Comparison of ENCODE assay signal across 13 cellular contexts in the genomic region with DNA sequence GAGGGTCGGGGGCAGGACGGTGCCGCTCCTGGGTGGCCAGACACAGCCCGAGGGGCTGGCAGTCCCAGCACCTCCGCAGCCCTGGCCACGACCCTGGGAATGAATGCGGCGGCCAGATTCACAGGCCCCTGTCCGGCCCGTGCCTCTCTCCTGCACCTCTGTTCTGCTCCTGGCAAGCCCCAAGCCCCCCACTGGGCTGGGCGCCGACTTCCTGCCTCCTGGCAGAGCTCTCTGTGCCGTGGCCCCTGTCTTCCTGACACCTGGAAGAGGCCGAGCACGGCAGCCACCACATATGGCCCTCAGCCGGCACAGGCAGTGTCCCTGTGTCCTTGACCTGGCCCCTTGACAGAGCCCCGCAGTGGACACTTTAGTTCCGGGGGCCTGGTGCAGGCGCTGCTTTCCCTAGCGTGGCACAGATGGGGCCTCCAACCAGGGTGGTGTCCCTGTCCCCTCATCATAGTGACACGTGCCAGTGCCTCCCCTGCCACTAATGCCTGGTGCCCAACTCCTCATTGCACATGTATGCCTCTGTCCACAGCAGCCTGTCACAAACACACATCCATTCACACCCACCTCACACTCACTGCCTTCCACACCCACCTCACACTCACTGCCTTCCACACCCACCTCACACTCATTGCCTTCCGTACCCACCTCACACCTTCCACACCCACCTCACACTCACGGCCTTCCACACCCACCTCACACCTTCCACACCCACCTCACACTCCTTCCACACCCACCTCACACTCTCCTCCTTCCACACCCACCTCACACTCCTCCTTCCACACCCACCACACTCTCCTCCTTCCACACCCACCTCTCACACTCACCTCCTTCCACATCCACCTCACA.
A peak's percentile ranks its signal among the peaks of the same experiment; 100 is the strongest.
DNase-seq lines count a peak whose midpoint lies in the region; ATAC-seq and TF ChIP-seq lines count a peak whose summit lies in the region.
"Had no signal": no experiment of that assay in that cellular context is flagged by ENCODE, and none has a peak within 500 bp of the region (broad histone marks: within the 10 kb centered on the region; RNA-seq: fewer than 3 reads in every experiment).

No MANE protein-coding gene starts in this region.

- no peaks in the 10 kb centered on the region for H3K36me3 ChIP-seq in CD8-positive, alpha-beta T cell (ENCODE audit: insufficient read depth, low read length)
- H3K36me3 ChIP-seq in HEK293 (ENCODE audit: control insufficient read depth in 2 of 2, insufficient read depth in 1 of 2, low read length in 2 of 2) = peaks cover 0 to 31% of the 10 kb centered on the region in 2 experiments; a peak in 1 of 3 replicates
- peaks cover 0 to 56% (median 50%) of the 10 kb centered on the region in 3 donors for H3K36me3 ChIP-seq in tibial artery

- no peak overlapping the region for H3K4me3 Mint-ChIP-seq in CD8-positive, alpha-beta T cell
- H3K4me3 Mint-ChIP-seq in activated T-helper 2 cell treated with anti-CD3 and anti-CD28 coated beads, Interferon-gamma antibody, Interleukin-2, Interleukin-4, amounts not matched to agents 10 μg/mL and 5 μg/mL and 100 μg/mL, durations not matched to agents 14 hours and 24 hours and 36 hours (ENCODE audit: low read depth) = no peak overlapping the region
- H3K4me3 Mint-ChIP-seq in natural killer cell treated with Interleukin-12 subunit alpha and Interleukin-12 subunit beta and Interleukin-15 and Interleukin-18, amount 100 ng/mL, for 72 hours = no peak overlapping the region
- H3K4me3 Mint-ChIP-seq: activated naive CD8-positive, alpha-beta T cell; CD14-positive monocyte had no signal

- POLR2A ChIA-PET in CD8-positive, alpha-beta T cell (lab: Charles Lee) = no interaction called here
- POLR2A ChIA-PET in HEK293 (lab: Yijun Ruan, JAX) = no interaction called here

- CTCF ChIA-PET in CD8-positive, alpha-beta T cell (lab: Charles Lee) = interaction anchor here (0.5 to 1.1 kb wide), 2 partner anchors 264 to 558 kb away, joined by 3 read pairs; no protein-coding TSS in a partner anchor
- CTCF ChIA-PET in HEK293 (lab: Yijun Ruan, JAX) = interaction anchor here (0.6 kb wide), 1 partner anchor 133 kb away, joined by 4 read pairs; no protein-coding TSS in a partner anchor

- H3K4me1 Mint-ChIP-seq in CD8-positive, alpha-beta T cell (ENCODE audit: low read depth) = no peaks in the 10 kb centered on the region
- peaks cover 3% of the 10 kb centered on the region for H3K4me1 Mint-ChIP-seq in activated T-helper 2 cell treated with anti-CD3 and anti-CD28 coated beads, Interferon-gamma antibody, Interleukin-2, Interleukin-4, amounts not matched to agents 10 μg/mL and 5 μg/mL and 100 μg/mL, durations not matched to agents 14 hours and 24 hours and 36 hours (ENCODE audit: low read depth)
- H3K4me1 Mint-ChIP-seq in natural killer cell treated with Interleukin-12 subunit alpha and Interleukin-12 subunit beta and Interleukin-15 and Interleukin-18, amount 100 ng/mL, for 72 hours (ENCODE audit: low read depth in 2 of 2) = peaks cover 5 to 28% of the 10 kb centered on the region in 2 donors
- H3K4me1 Mint-ChIP-seq: CD14-positive monocyte had no signal

- peak overlapping the region; percentile 37 for H3K27ac Mint-ChIP-seq in CD8-positive, alpha-beta T cell
- H3K27ac Mint-ChIP-seq in activated T-helper 2 cell treated with anti-CD3 and anti-CD28 coated beads, Interferon-gamma antibody, Interleukin-2, Interleukin-4, amounts not matched to agents 10 μg/mL and 5 μg/mL and 100 μg/mL, durations not matched to agents 14 hours and 24 hours and 36 hours = peak overlapping the region; percentile 76
- peak overlapping the region; percentile 62 to 80 for H3K27ac Mint-ChIP-seq in natural killer cell treated with Interleukin-12 subunit alpha and Interleukin-12 subunit beta and Interleukin-15 and Interleukin-18, amount 100 ng/mL, for 72 hours
- H3K27ac Mint-ChIP-seq: activated naive CD8-positive, alpha-beta T cell had no signal

- H3K27me3 ChIP-seq in CD8-positive, alpha-beta T cell (ENCODE audit: insufficient read depth, low read length) = no peaks in the 10 kb centered on the region
- no peaks in the 10 kb centered on the region for H3K27me3 ChIP-seq in tibial artery

- H3K36me3 Mint-ChIP-seq in CD8-positive, alpha-beta T cell = peaks cover 59% of the 10 kb centered on the region
- H3K36me3 Mint-ChIP-seq in activated T-helper 2 cell treated with anti-CD3 and anti-CD28 coated beads, Interferon-gamma antibody, Interleukin-2, Interleukin-4, amounts not matched to agents 10 μg/mL and 5 μg/mL and 100 μg/mL, durations not matched to agents 14 hours and 24 hours and 36 hours (ENCODE audit: low read depth) = peaks cover 58% of the 10 kb centered on the region
- peaks cover 6% of the 10 kb centered on the region for H3K36me3 Mint-ChIP-seq in natural killer cell treated with Interleukin-12 subunit alpha and Interleukin-12 subunit beta and Interleukin-15 and Interleukin-18, amount 100 ng/mL, for 72 hours

- H3K27me3 Mint-ChIP-seq in CD8-positive, alpha-beta T cell (ENCODE audit: low read depth) = no peaks in the 10 kb centered on the region
- H3K27me3 Mint-ChIP-seq in activated T-helper 2 cell treated with anti-CD3 and anti-CD28 coated beads, Interferon-gamma antibody, Interleukin-2, Interleukin-4, amounts not matched to agents 10 μg/mL and 5 μg/mL and 100 μg/mL, durations not matched to agents 14 hours and 24 hours and 36 hours (ENCODE audit: low read depth) = no peaks in the 10 kb centered on the region
- H3K27me3 Mint-ChIP-seq in natural killer cell treated with Interleukin-12 subunit alpha and Interleukin-12 subunit beta and Interleukin-15 and Interleukin-18, amount 100 ng/mL, for 72 hours = no peaks in the 10 kb centered on the region
- H3K27me3 Mint-ChIP-seq: activated naive CD8-positive, alpha-beta T cell had no signal

- no peak overlapping the region for H3K4me3 ChIP-seq in CD8-positive, alpha-beta T cell (ENCODE audit: low read depth, low read length)
- H3K4me3 ChIP-seq in HEK293 (ENCODE audit: low read depth, low read length) = no peak overlapping the region
- H3K4me3 ChIP-seq in tibial artery = no peak overlapping the region
- H3K4me3 ChIP-seq: coronary artery had no signal

- DNase-seq in CD8-positive, alpha-beta T cell = no peak
- no peak for DNase-seq in activated T-helper 2 cell treated with anti-CD3 and anti-CD28 coated beads, Interferon-gamma antibody, Interleukin-2, Interleukin-4, amounts not matched to agents 10 μg/mL and 5 μg/mL and 100 μg/mL, durations not matched to agents 14 hours and 24 hours and 36 hours (ENCODE audit: low spot score)
- no peak for DNase-seq in natural killer cell treated with Interleukin-12 subunit alpha and Interleukin-12 subunit beta and Interleukin-15 and Interleukin-18, amount 100 ng/mL, for 72 hours (ENCODE audit: low spot score)
- no peak for DNase-seq in tibial artery
- DNase-seq in glomerular visceral epithelial cell (ENCODE audit: extremely low spot score) = no peak
- DNase-seq in ACHN = no peak
- DNase-seq: mesendoderm had no signal

- intact Hi-C loops in CD8-positive, alpha-beta T cell (cut with DNase I, micrococcal nuclease) = no loop called here
- intact Hi-C loops in activated T-helper 2 cell treated with anti-CD3 and anti-CD28 coated beads, Interferon-gamma antibody, Interleukin-2, Interleukin-4, amounts not matched to agents 10 μg/mL and 5 μg/mL and 100 μg/mL, durations not matched to agents 14 hours and 24 hours and 36 hours (cut with micrococcal nuclease) = no loop called here
- intact Hi-C loops in tibial artery (cut with DNase I; ENCODE audit: low total_unique reads) = no loop called here

- ATAC-seq in CD8-positive, alpha-beta T cell = no peak
- peak; percentile 36 to 40 for ATAC-seq in natural killer cell treated with Interleukin-12 subunit alpha and Interleukin-12 subunit beta and Interleukin-15 and Interleukin-18, amount 100 ng/mL, for 72 hours
- ATAC-seq in HG02885 (IDR thresholded peaks at IDR 0.05; ENCODE audit: poor library complexity, unreplicated experiment) = no peak

- in situ Hi-C loops in ACHN (cut with HindIII; ENCODE audit: low pct_ligation_motif_present, low pct_unique_long_range_greater_than_20kb, low sequenced_read_pairs) = no loop called here

- no peaks in the 10 kb centered on the region for H3K9me3 Mint-ChIP-seq in CD8-positive, alpha-beta T cell
- H3K9me3 Mint-ChIP-seq in activated T-helper 2 cell treated with anti-CD3 and anti-CD28 coated beads, Interferon-gamma antibody, Interleukin-2, Interleukin-4, amounts not matched to agents 10 μg/mL and 5 μg/mL and 100 μg/mL, durations not matched to agents 14 hours and 24 hours and 36 hours = no peaks in the 10 kb centered on the region
- no peaks in the 10 kb centered on the region for H3K9me3 Mint-ChIP-seq in natural killer cell treated with Interleukin-12 subunit alpha and Interleukin-12 subunit beta and Interleukin-15 and Interleukin-18, amount 100 ng/mL, for 72 hours
- H3K9me3 Mint-ChIP-seq: CD14-positive monocyte had no signal

- H3K27ac ChIP-seq in CD8-positive, alpha-beta T cell (ENCODE audit: low read depth, low read length) = no peak overlapping the region
- H3K27ac ChIP-seq in HEK293 (ENCODE audit: extremely low read depth, low read depth, low read length) (no peak overlapping the region), tibial artery (no peak overlapping the region)
- H3K27ac ChIP-seq: coronary artery, KMS-11 had no signal

- H3K9me3 ChIP-seq in CD8-positive, alpha-beta T cell (ENCODE audit: low read length) = no peaks in the 10 kb centered on the region
- H3K9me3 ChIP-seq in HEK293 (ENCODE audit: control insufficient read depth, insufficient read depth, low read depth, low read length) (no peaks in the 10 kb centered on the region), tibial artery (no peaks in the 10 kb centered on the region)

- TF ChIP-seq CTCF in CD8-positive, alpha-beta T cell (IDR thresholded peaks at IDR 0.05) = no peak
- TF ChIP-seq CTCF in HEK293 (tag by site-specific recombination; IDR thresholded peaks at IDR 0.05) = no peak
- TF ChIP-seq CTCF in tibial artery (IDR thresholded peaks at IDR 0.05) = no peak

- H3K4me1 ChIP-seq in CD8-positive, alpha-beta T cell (ENCODE audit: insufficient read depth, low read length) = no peaks in the 10 kb centered on the region
- H3K4me1 ChIP-seq in HEK293 (ENCODE audit: control insufficient read depth, insufficient read depth, low read length) (no peaks in the 10 kb centered on the region), tibial artery (no peaks in the 10 kb centered on the region)

TF ChIP-seq in HEK293, 187 proteins besides CTCF, POLR2A, EP300 and RAD21 (continues in another document):
- TF ChIP-seq ZNF776 (tag by site-specific recombination; IDR thresholded peaks at IDR 0.05; ENCODE audit: borderline replicate concordance) (no peak), ZNF394 (tag by site-specific recombination; IDR thresholded peaks at IDR 0.05; ENCODE audit: borderline replicate concordance) (no peak), RBAK (tag by site-specific recombination; IDR thresholded peaks at IDR 0.05) (no peak), ZNF785 (tag by site-specific recombination; IDR thresholded peaks at IDR 0.05) (no peak), ZNF549 (tag by site-specific recombination; IDR thresholded peaks at IDR 0.05) (no peak), KLF10 (tag by site-specific recombination; IDR thresholded peaks at IDR 0.05) (no peak), ZNF221 (tag by site-specific recombination; IDR thresholded peaks at IDR 0.05; ENCODE audit: borderline replicate concordance) (no peak), ZNF214 (tag by site-specific recombination; IDR thresholded peaks at IDR 0.05; ENCODE audit: borderline replicate concordance) (no peak), ZNF239 (tag by site-specific recombination; IDR thresholded peaks at IDR 0.05) (no peak)

Comparison
In these comparisons a context has a peak if more than half of its experiments do, and no peak if none do; other contexts are left out.
1. ATAC-seq: peak in natural killer cell treated with Interleukin-12 subunit alpha and Interleukin-12 subunit beta and Interleukin-15 and Interleukin-18, amount 100 ng/mL, for 72 hours (2 of 2); none in CD8-positive, alpha-beta T cell (single experiment) and HG02885 (single experiment).
2. Peak in every context shown above with its lines, with median percentiles within 50 percentile points of each other: H3K27ac Mint-ChIP-seq.